ENCODE assay signal across 7 cellular contexts in genomic region chr14:20841096-20841495, GRCh38. TPM values are rescaled to one million over a fixed set of nuclear protein-coding genes. Genes with fewer than 3 reads are reported as not detected.
"Had no signal": no experiment of that assay in that cellular context is flagged by ENCODE, and none has a peak within 500 bp of the region (broad histone marks: within the 10 kb centered on the region; RNA-seq: fewer than 3 reads in every experiment).

No MANE protein-coding gene starts in this region.

- H3K9me3 Mint-ChIP-seq: H9 had no signal

- DNase-seq: GOT3, H9, HCEC 1CT, IMR-90 had no signal

- H3K4me3 Mint-ChIP-seq: H9 had no signal

- ATAC-seq: K562 had no signal

- H3K4me3 ChIP-seq: K562 had no signal

RNA-seq across cellular contexts. Expression of gene RNASE1, which starts 38.5 kb away (rescaled TPM):
- total RNA-seq: IMR-90 had no signal
- polyA plus RNA-seq: IMR-90 had no signal

RNA-seq across cellular contexts. Expression of gene RNASE3, which starts 50.1 kb away (rescaled TPM):
- total RNA-seq: H4, H9, HT-29, IMR-90, K562 had no signal
- polyA plus RNA-seq: IMR-90, K562 had no signal
